12 cellular contexts compared by ENCODE assay signal in genomic region chr2:121008978-121009377, GRCh38.
DNase-seq lines count a peak whose midpoint lies in the region; ATAC-seq and TF ChIP-seq lines count a peak whose summit lies in the region.
"Had no signal": no experiment of that assay in that cellular context is flagged by ENCODE, and none has a peak within 500 bp of the region (broad histone marks: within the 10 kb centered on the region; RNA-seq: fewer than 3 reads in every experiment).

No MANE protein-coding gene starts in this region.

- H3K4me1 ChIP-seq in DND-41 (ENCODE audit: insufficient read depth, low read length): no peaks in the 10 kb centered on the region
- H3K4me1 ChIP-seq: thyroid gland had no signal

- TF ChIP-seq CTCF in DND-41 (IDR thresholded peaks at IDR 0.05; ENCODE audit: borderline replicate concordance, extremely low read depth, low read length, poor library complexity, severe bottlenecking): peak; percentile 41
- TF ChIP-seq CTCF in astrocyte of the spinal cord (IDR thresholded peaks at IDR 0.05; ENCODE audit: low read depth, low read length): peak; percentile 40

- no peak overlapping the region for H3K9ac ChIP-seq in DND-41 (ENCODE audit: low read depth, low read length)

- no peaks in the 10 kb centered on the region for H3K36me3 ChIP-seq in DND-41 (ENCODE audit: insufficient read depth, low read length)
- H3K36me3 ChIP-seq: thyroid gland had no signal

- H3K4me2 ChIP-seq in DND-41 (ENCODE audit: insufficient read depth, low read length): no peak overlapping the region

- H3K4me3 ChIP-seq in DND-41 (ENCODE audit: low read depth in 1 of 2, low read length in 2 of 2): no peak overlapping the region
- H3K4me3 ChIP-seq in astrocyte of the spinal cord (ENCODE audit: low read depth, low read length): no peak overlapping the region
- H3K4me3 ChIP-seq: thyroid gland had no signal

- H2AFZ ChIP-seq in DND-41 (ENCODE audit: low read depth, low read length): no peak overlapping the region

- H3K27me3 ChIP-seq in DND-41 (ENCODE audit: insufficient read depth, low read length, poor library complexity): peaks cover 3% of the 10 kb centered on the region
- H3K27me3 ChIP-seq: thyroid gland had no signal

- no peak for ATAC-seq in DND-41 (ENCODE audit: insufficient read depth, low read depth)
- no peak for ATAC-seq in left lobe of liver
- ATAC-seq in GM21619 (IDR thresholded peaks at IDR 0.05; ENCODE audit: unreplicated experiment): no peak
- ATAC-seq in GM18907 (IDR thresholded peaks at IDR 0.05; ENCODE audit: unreplicated experiment): no peak

- DNase-seq in DND-41 (no peak), HT-29 (ENCODE audit: low spot score) (peak; percentile 8), astrocyte of the spinal cord (ENCODE audit: low read depth, low spot score) (no peak), left lobe of liver (ENCODE audit: low spot score) (peak; percentile 21), GOT3 (lab: John Stamatoyannopoulos, UW) (no peak)
- no peak for DNase-seq in activated T-cell treated with anti-CD3 and anti-CD28 coated beads, Interleukin-2, amount 50 U/mL, for 48 hours
- DNase-seq: activated T-cell treated with anti-CD3 and anti-CD28 coated beads, Interleukin-2, amount 50 U/mL, for 1 hour; NCI-H1417 treated with DMSO at 0.1 percent for 48 hours; retina; thyroid gland had no signal

- H3K79me2 ChIP-seq in DND-41 (ENCODE audit: insufficient read depth, low read length): no peaks in the 10 kb centered on the region

- no peaks in the 10 kb centered on the region for H3K9me3 ChIP-seq in DND-41 (ENCODE audit: insufficient read depth, low read length, severe bottlenecking)
- H3K9me3 ChIP-seq: thyroid gland had no signal

- in situ Hi-C loops in astrocyte of the spinal cord (cut with HindIII; ENCODE audit: low sequenced_read_pairs): no loop called here

- H3K27ac ChIP-seq in DND-41 (ENCODE audit: low read length): no peak overlapping the region
- H3K27ac ChIP-seq: thyroid gland had no signal

- no peaks in the 10 kb centered on the region for H4K20me1 ChIP-seq in DND-41 (ENCODE audit: insufficient read depth, low read length)

Comparison
In these comparisons a context has a peak if more than half of its experiments do, and no peak if none do; other contexts are left out.
1. DNase-seq: peak in HT-29 (single experiment) and left lobe of liver (single experiment); none in DND-41 (single experiment), astrocyte of the spinal cord (single experiment), GOT3 (single experiment) and activated T-cell treated with anti-CD3 and anti-CD28 coated beads, Interleukin-2, amount 50 U/mL, for 48 hours (0 of 2).